17 cellular contexts compared by ENCODE assay signal in genomic region chr4:87392183-87392582, GRCh38. TPM values are rescaled to one million over a fixed set of nuclear protein-coding genes. Genes with fewer than 3 reads are reported as not detected.
DNase-seq lines count a peak whose midpoint lies in the region; ATAC-seq and TF ChIP-seq lines count a peak whose summit lies in the region.
"Had no signal": no experiment of that assay in that cellular context is flagged by ENCODE, and none has a peak within 500 bp of the region (broad histone marks: within the 10 kb centered on the region; RNA-seq: fewer than 3 reads in every experiment).

No MANE protein-coding gene starts in this region.

- no peak for TF ChIP-seq EP300 in SK-N-SH (IDR thresholded peaks at IDR 0.05; ENCODE audit: borderline replicate concordance in 1 of 2, low read depth in 1 of 2, low read length in 1 of 2)

- H3K4me3 Mint-ChIP-seq in immature natural killer cell (peak overlapping the region in 3 of 5 donors; percentile 15 to 97 (median 92)), Caco-2 (ENCODE audit: unreplicated experiment) (no peak overlapping the region)

- 94% methylated on average over 3 of the region's 3 CpGs for WGBS in SK-N-SH (ENCODE audit: low lambda C conversion rate)

- DNase-seq in SK-N-SH (no peak), SJCRH30 (no peak), immature natural killer cell (no peak), BE2C (no peak), Caco-2 (no peak)
- DNase-seq: activated B cell treated with CpG ODN at 0.5 μM for 24 hours; activated CD8-positive, alpha-beta memory T cell treated with anti-CD3 and anti-CD28 coated beads, Interleukin-2, amount 50 U/mL, for 48 hours; amniotic stem cell; islet precursor cell; MG63; NCI-H2107; NK-92 treated with Interleukin-12 subunit alpha and Interleukin-12 subunit beta, amount 100 ng/mL, for 24 hours had no signal

- TF ChIP-seq CTCF in SK-N-SH (IDR thresholded peaks at IDR 0.05) (no peak), BE2C (IDR thresholded peaks at IDR 0.05; ENCODE audit: low read depth, low read length) (no peak), Caco-2 (IDR thresholded peaks at IDR 0.05; ENCODE audit: insufficient read depth in 1 of 2, low read depth in 1 of 2, low read length in 1 of 2, severe bottlenecking in 1 of 2, unreplicated experiment in 1 of 2) (no peak)

- peaks cover 23% of the 10 kb centered on the region for H3F3A ChIP-seq in SK-N-SH (replicated peaks; ENCODE audit: insufficient read depth)

- no peaks in the 10 kb centered on the region for H3K27me3 ChIP-seq in SK-N-SH (ENCODE audit: insufficient read depth)
- H3K27me3 ChIP-seq in SJCRH30 = no peaks in the 10 kb centered on the region
- H3K27me3 ChIP-seq in subcutaneous abdominal adipose tissue (ENCODE audit: control insufficient read depth in 5 of 5, insufficient read depth in 4 of 5, low read length in 5 of 5) = no peaks in the 10 kb centered on the region
- H3K27me3 ChIP-seq in BE2C = no peaks in the 10 kb centered on the region
- no peaks in the 10 kb centered on the region for H3K27me3 ChIP-seq in Caco-2 (replicated peaks; ENCODE audit: control insufficient read depth, insufficient read depth, low read length)
- H3K27me3 ChIP-seq: MG63 had no signal

- H3K9me3 Mint-ChIP-seq in immature natural killer cell (no peaks in the 10 kb centered on the region), Caco-2 (ENCODE audit: unreplicated experiment) (no peaks in the 10 kb centered on the region)
- H3K9me3 Mint-ChIP-seq: activated B cell treated with CpG ODN at 0.5 μM for 24 hours; dendritic cell treated with granulocyte-macrophage colony-stimulating factor and Interleukin-4, amounts not matched to agents 40 ng/mL and 50 ng/mL, for 4 days had no signal

- H2AFZ ChIP-seq in SK-N-SH (ENCODE audit: low read depth) = peak overlapping the region; percentile 91; the same call in 1 of the 2 replicates

- no TSS peak for BruUV-seq in Caco-2 (replicated peaks; lab: Mats Ljungman, UMichigan)

- ATAC-seq in SK-N-SH treated with all-trans-retinoic acid at 6 μM for 48 hours (no peak), HG03439 (IDR thresholded peaks at IDR 0.05; ENCODE audit: unreplicated experiment) (no peak)

- no peaks in the 10 kb centered on the region for H3K9me2 ChIP-seq in SK-N-SH

- H3K27me3 Mint-ChIP-seq in immature natural killer cell (ENCODE audit: low read depth in 3 of 3) = peaks cover 0 to 6% (median 6%) of the 10 kb centered on the region in 3 donors
- no peaks in the 10 kb centered on the region for H3K27me3 Mint-ChIP-seq in Caco-2 (ENCODE audit: insufficient read depth, unreplicated experiment)
- H3K27me3 Mint-ChIP-seq: activated B cell treated with CpG ODN at 0.5 μM for 24 hours; dendritic cell treated with granulocyte-macrophage colony-stimulating factor and Interleukin-4, amounts not matched to agents 40 ng/mL and 50 ng/mL, for 4 days had no signal

- peaks cover 0 to 6% (median 5%) of the 10 kb centered on the region in 3 donors for H3K36me3 Mint-ChIP-seq in immature natural killer cell
- H3K36me3 Mint-ChIP-seq in Caco-2 (ENCODE audit: insufficient read depth, unreplicated experiment) = peaks cover 4% of the 10 kb centered on the region

- intact Hi-C loops in Caco-2 (cut with micrococcal nuclease; ENCODE audit: unreplicated experiment) = loop anchor here (5.0 kb wide), 1 partner anchor 70 kb away; no protein-coding TSS in a partner anchor

- H3K36me3 ChIP-seq in SK-N-SH (replicated peaks in 1 of 2; ENCODE audit: control insufficient read depth in 1 of 2, insufficient read depth in 2 of 2, low read length in 1 of 2) (peaks cover 0 to 5% of the 10 kb centered on the region in 2 experiments), SJCRH30 (peaks cover 3% of the 10 kb centered on the region), subcutaneous abdominal adipose tissue (ENCODE audit: control insufficient read depth in 5 of 5, insufficient read depth in 5 of 5, low read length in 5 of 5) (no peaks in the 10 kb centered on the region), BE2C (peaks cover 9% of the 10 kb centered on the region), Caco-2 (ENCODE audit: control insufficient read depth, insufficient read depth, low read length) (no peaks in the 10 kb centered on the region)
- H3K36me3 ChIP-seq: MG63 had no signal

- 0 out of 2 replicates have a peak overlapping the region, but pooled peaks have one; percentile 75 for H3K4me2 ChIP-seq in SK-N-SH

- peaks cover 35% of the 10 kb centered on the region for H3K79me2 ChIP-seq in SK-N-SH (ENCODE audit: insufficient read depth)

- H3K27ac ChIP-seq in SK-N-SH (ENCODE audit: low read depth in 2 of 2, low read length in 1 of 2) = peak overlapping the region in 1 of 2 experiments; percentile 96; a peak in 3 of 4 replicates
- no peak overlapping the region; the same call in 1 of the 2 replicates for H3K27ac ChIP-seq in SJCRH30
- peak overlapping the region; percentile 87 for H3K27ac ChIP-seq in subcutaneous abdominal adipose tissue (ENCODE audit: low read depth, low read length)
- H3K27ac ChIP-seq: SK-N-MC had no signal

- H3K4me3 ChIP-seq in SK-N-SH (ENCODE audit: low read depth in 2 of 2, low read length in 1 of 2) = no peak overlapping the region; a peak in 1 of 4 replicates
- H3K4me3 ChIP-seq in SJCRH30 = peak overlapping the region; percentile 70
- H3K4me3 ChIP-seq in subcutaneous abdominal adipose tissue (ENCODE audit: low read depth in 1 of 5, low read length in 5 of 5) = peak overlapping the region in 1 of 5 donors; percentile 91
- no peak overlapping the region; the same call in 1 of the 2 replicates for H3K4me3 ChIP-seq in BE2C (ENCODE audit: low read depth, low read length)
- H3K4me3 ChIP-seq in Caco-2 (ENCODE audit: low read depth, low read length) = no peak overlapping the region

- H4K20me1 ChIP-seq in SK-N-SH (ENCODE audit: insufficient read depth) = no peaks in the 10 kb centered on the region

- H3K9me3 ChIP-seq in SK-N-SH (no peaks in the 10 kb centered on the region), SJCRH30 (replicated peaks) (no peaks in the 10 kb centered on the region; the same call in 1 of the 2 replicates), subcutaneous abdominal adipose tissue (ENCODE audit: control insufficient read depth in 5 of 5, low read length in 5 of 5) (peaks cover 0 to 5% (median 3%) of the 10 kb centered on the region in 5 donors), BE2C (peaks cover 5% of the 10 kb centered on the region; the same call in 1 of the 2 replicates), Caco-2 (no peaks in the 10 kb centered on the region)
- H3K9me3 ChIP-seq: MG63 had no signal

- H3K4me1 ChIP-seq in SK-N-SH (ENCODE audit: control insufficient read depth in 1 of 2, insufficient read depth in 2 of 2, low read depth in 1 of 2, low read length in 1 of 2) (peaks cover 0 to 4% of the 10 kb centered on the region in 2 experiments; a peak in 1 of 4 replicates), SJCRH30 (peaks cover 7% of the 10 kb centered on the region; the same call in 1 of the 2 replicates), subcutaneous abdominal adipose tissue (ENCODE audit: control insufficient read depth in 5 of 5, insufficient read depth in 5 of 5, low read length in 5 of 5) (peaks cover 0 to 30% (median 15%) of the 10 kb centered on the region in 5 donors), BE2C (peaks cover 4% of the 10 kb centered on the region; the same call in 1 of the 2 replicates), Caco-2 (peaks cover 11% of the 10 kb centered on the region; the same call in 1 of the 2 replicates)

- H3K9ac ChIP-seq in SK-N-SH (no peak overlapping the region), subcutaneous abdominal adipose tissue (ENCODE audit: low read length in 5 of 5) (peak overlapping the region in 1 of 5 donors; percentile 80)

- POLR2A ChIA-PET in SK-N-SH (lab: Yijun Ruan, JAX) = no interaction called here
- POLR2A ChIA-PET in Caco-2 (lab: Charles Lee) = interaction anchor here (1.9 kb wide), 1 partner anchor 30 kb away, joined by 12 read pairs; the partner anchor contains the start of gene NUDT9

- no peak overlapping the region for H3K27ac Mint-ChIP-seq in immature natural killer cell
- H3K27ac Mint-ChIP-seq in Caco-2 (ENCODE audit: unreplicated experiment) = no peak overlapping the region

- H3K4me1 Mint-ChIP-seq in immature natural killer cell (peaks cover 38 to 50% of the 10 kb centered on the region in 2 donors), Caco-2 (ENCODE audit: low read depth, unreplicated experiment) (peaks cover 16% of the 10 kb centered on the region)

- CTCF ChIA-PET in SK-N-SH (lab: Yijun Ruan, JAX) = interaction anchor here (0.8 to 7.0 kb wide), 2 partner anchors 15 to 43 kb away, joined by 3 to 53 read pairs; no protein-coding TSS in a partner anchor
- CTCF ChIA-PET in Caco-2 (lab: Charles Lee) = interaction anchor here (0.6 kb wide), 1 partner anchor 16 kb away, joined by 5 read pairs; no protein-coding TSS in a partner anchor

- TF ChIP-seq RAD21 in SK-N-SH (IDR thresholded peaks at IDR 0.05; ENCODE audit: low read length) = no peak

TF ChIP-seq in SK-N-SH treated with all-trans-retinoic acid at 6 μM for 48 hours, 23 proteins besides CTCF, POLR2A, EP300 and RAD21:
- no peak for TF ChIP-seq ZNF565 (CRISPR knock-in tag; conservative IDR thresholded peaks at IDR 0.05; ENCODE audit: low read depth)
TF ChIP-seq in SK-N-SH treated with all-trans-retinoic acid at 6 μM for 48 hours: peak in this region for 0.

RNA-seq across cellular contexts. Expression of gene HSD17B11, which starts 1.2 kb away (rescaled TPM):
- polyA plus RNA-seq in SK-N-SH (2012; rRNA removed) = 13.2 and 17.7 TPM in 2 replicates
- polyA plus RNA-seq in SK-N-SH (2012; cell fraction: cytosol; rRNA removed) = 23.1 and 27.5 TPM in 2 replicates
- 3.7 and 8.4 TPM in 2 replicates for polyA plus RNA-seq in SK-N-SH (2012; cell fraction: nucleus; rRNA removed)
- 57.9 and 62.5 TPM in 2 replicates for total RNA-seq in SJCRH30 (2014; rRNA removed; shearing (Covaris generic))
- polyA plus RNA-seq in immature natural killer cell = 100 to 1,000 TPM in 2 of 3 donors, 10 to 100 TPM in 1; 81.6 to 112 (median 105) TPM
- polyA plus RNA-seq in BE2C (2012; ENCODE audit: insufficient read depth, insufficient read length, low read depth) = 29.9 TPM
- total RNA-seq in Caco-2 (2022) = 39.3 and 42.8 TPM in 2 replicates

RNA-seq across cellular contexts. Expression of gene NUDT9, which starts 30.2 kb away (rescaled TPM):
- polyA plus RNA-seq in SK-N-SH (2012; rRNA removed) (21.5 and 21.8 TPM in 2 replicates), immature natural killer cell (10 to 100 TPM; 15.7 to 20.1 (median 15.7) TPM)
- polyA plus RNA-seq in SK-N-SH (2012; cell fraction: cytosol; rRNA removed) = 27.2 and 35.4 TPM in 2 replicates
- polyA plus RNA-seq in SK-N-SH (2012; cell fraction: nucleus; rRNA removed) = 7.6 and 17.8 TPM in 2 replicates
- 38.5 and 40.7 TPM in 2 replicates for total RNA-seq in SJCRH30 (2014; rRNA removed; shearing (Covaris generic))
- 39.2 TPM for polyA plus RNA-seq in BE2C (2012; ENCODE audit: insufficient read depth, insufficient read length, low read depth)
- 27.9 and 28.7 TPM in 2 replicates for total RNA-seq in Caco-2 (2022)
